ENCODE assay signal across 17 cellular contexts in genomic region chr2:233112261-233113113, GRCh38. TPM values are rescaled to one million over a fixed set of nuclear protein-coding genes. Genes with fewer than 3 reads are reported as not detected.
DNase-seq lines count a peak whose midpoint lies in the region; ATAC-seq and TF ChIP-seq lines count a peak whose summit lies in the region.
"Had no signal": no experiment of that assay in that cellular context is flagged by ENCODE, and none has a peak within 500 bp of the region (broad histone marks: within the 10 kb centered on the region; RNA-seq: fewer than 3 reads in every experiment).

No MANE protein-coding gene starts in this region.

- H3K36me3 ChIP-seq in Peyer's patch, result no peaks in the 10 kb centered on the region
- H3K36me3 ChIP-seq: cardiac muscle cell, heart left ventricle, transverse colon had no signal

- no peak for TF ChIP-seq POLR2A in Peyer's patch (IDR thresholded peaks at IDR 0.05)

- peak; percentile 34 for DNase-seq in activated effector memory CD4-positive, alpha-beta T cell treated with anti-CD3 and anti-CD28 coated beads, Interleukin-2, amount 50 U/mL, for 16 hours
- no peak for DNase-seq in activated effector memory CD4-positive, alpha-beta T cell treated with Interleukin-2 at 50 U/mL for 16 hours
- DNase-seq in NCI-H524 treated with DMSO at 0.1 percent for 48 hours (lab: John Stamatoyannopoulos, UW) (peak; percentile 8), immature natural killer cell (no peak), ACHN (no peak), NCI-H146 treated with DMSO at 0.1 percent for 48 hours (lab: John Stamatoyannopoulos, UW; ENCODE audit: unreplicated experiment) (no peak), Peyer's patch (no peak)
- no peak for DNase-seq in stimulated activated naive B cell treated with anti-CD40 and anti-IgM and Interleukin-4, amounts not matched to agents 10 μg/mL and 1 μg/mL and 100 μg/mL, for 72 hours
- DNase-seq: activated CD4-positive, alpha-beta T cell treated with anti-CD3 and anti-CD28 coated beads, Interleukin-2, amount 10 ng/mL, durations not matched to agents 24 days and 14 days; heart left ventricle; NCI-H1694 treated with DMSO at 0.1 percent for 48 hours; NCI-H526 treated with DMSO at 0.1 percent for 48 hours; SK-N-SH; stimulated activated CD4-positive, alpha-beta T cell treated with anti-CD3 and anti-CD28 coated beads, Interleukin-12 subunit alpha, Interleukin-12 subunit beta, amount 100 ng/mL, for 4 hours; transverse colon had no signal

- peaks cover 0 to 18% (median 13%) of the 10 kb centered on the region in 3 donors for H3K27me3 Mint-ChIP-seq in immature natural killer cell (ENCODE audit: low read depth in 3 of 3)
- no peaks in the 10 kb centered on the region for H3K27me3 Mint-ChIP-seq in stimulated activated naive B cell treated with anti-CD40 and anti-IgM and Interleukin-4, amounts not matched to agents 10 μg/mL and 1 μg/mL and 100 μg/mL, for 72 hours
- H3K27me3 Mint-ChIP-seq: activated CD4-positive, alpha-beta T cell treated with anti-CD3 and anti-CD28 coated beads, Interleukin-2, amount 10 ng/mL, durations not matched to agents 24 days and 14 days had no signal

- no peak overlapping the region for H3K4me3 ChIP-seq in Peyer's patch
- H3K4me3 ChIP-seq: cardiac muscle cell, heart left ventricle, transverse colon had no signal

- H3K27ac Mint-ChIP-seq in immature natural killer cell, result peak overlapping the region; percentile 51 to 89 (median 86)
- peak overlapping the region; percentile 92 for H3K27ac Mint-ChIP-seq in stimulated activated naive B cell treated with anti-CD40 and anti-IgM and Interleukin-4, amounts not matched to agents 10 μg/mL and 1 μg/mL and 100 μg/mL, for 72 hours
- H3K27ac Mint-ChIP-seq: activated CD4-positive, alpha-beta T cell treated with anti-CD3 and anti-CD28 coated beads, Interleukin-2, amount 10 ng/mL, durations not matched to agents 24 days and 14 days; nephron had no signal

- peaks cover 0 to 10% (median 0%) of the 10 kb centered on the region in 4 donors for H3K4me1 ChIP-seq in Peyer's patch
- H3K4me1 ChIP-seq: transverse colon had no signal

- ATAC-seq in stimulated activated naive B cell treated with anti-CD40 and anti-IgM and Interleukin-4, amounts not matched to agents 10 μg/mL and 1 μg/mL and 100 μg/mL, for 72 hours (replicated peaks), result no peak
- ATAC-seq: heart left ventricle had no signal

- in situ Hi-C loops in ACHN (cut with HindIII; ENCODE audit: low pct_ligation_motif_present, low pct_unique_long_range_greater_than_20kb, low sequenced_read_pairs), result no loop called here

- H3K27ac ChIP-seq in Peyer's patch, result no peak overlapping the region
- H3K27ac ChIP-seq: cardiac muscle cell, heart left ventricle, transverse colon had no signal

- H3K4me3 Mint-ChIP-seq in immature natural killer cell, result peak overlapping the region in 3 of 5 donors; percentile 36 to 46 (median 37)
- peak overlapping the region; percentile 39 to 43 for H3K4me3 Mint-ChIP-seq in stimulated activated naive B cell treated with anti-CD40 and anti-IgM and Interleukin-4, amounts not matched to agents 10 μg/mL and 1 μg/mL and 100 μg/mL, for 72 hours
- H3K4me3 Mint-ChIP-seq: activated CD4-positive, alpha-beta T cell treated with anti-CD3 and anti-CD28 coated beads, Interleukin-2, amount 10 ng/mL, durations not matched to agents 24 days and 14 days; nephron had no signal

- H3K9me3 ChIP-seq in Peyer's patch, result no peaks in the 10 kb centered on the region
- H3K9me3 ChIP-seq: heart left ventricle, SK-N-SH, transverse colon had no signal

- H3K9me3 Mint-ChIP-seq in immature natural killer cell, result no peaks in the 10 kb centered on the region
- no peaks in the 10 kb centered on the region for H3K9me3 Mint-ChIP-seq in stimulated activated naive B cell treated with anti-CD40 and anti-IgM and Interleukin-4, amounts not matched to agents 10 μg/mL and 1 μg/mL and 100 μg/mL, for 72 hours
- H3K9me3 Mint-ChIP-seq: activated CD4-positive, alpha-beta T cell treated with anti-CD3 and anti-CD28 coated beads, Interleukin-2, amount 10 ng/mL, durations not matched to agents 24 days and 14 days; nephron had no signal

- peaks cover 0 to 3% (median 0%) of the 10 kb centered on the region in 3 donors for H3K36me3 Mint-ChIP-seq in immature natural killer cell
- peaks cover 44 to 62% of the 10 kb centered on the region in 2 donors for H3K36me3 Mint-ChIP-seq in stimulated activated naive B cell treated with anti-CD40 and anti-IgM and Interleukin-4, amounts not matched to agents 10 μg/mL and 1 μg/mL and 100 μg/mL, for 72 hours

- TF ChIP-seq CTCF in Peyer's patch (IDR thresholded peaks at IDR 0.05), result no peak

- peaks cover 86 to 95% of the 10 kb centered on the region in 2 donors for H3K4me1 Mint-ChIP-seq in immature natural killer cell
- H3K4me1 Mint-ChIP-seq in stimulated activated naive B cell treated with anti-CD40 and anti-IgM and Interleukin-4, amounts not matched to agents 10 μg/mL and 1 μg/mL and 100 μg/mL, for 72 hours, result peaks cover 59 to 74% of the 10 kb centered on the region in 2 donors

- no peaks in the 10 kb centered on the region for H3K27me3 ChIP-seq in Peyer's patch
- H3K27me3 ChIP-seq: cardiac muscle cell, transverse colon had no signal

RNA-seq across cellular contexts. Expression of gene INPP5D, which starts 52.3 kb away (rescaled TPM):
- polyA plus RNA-seq in immature natural killer cell, result 100 to 1,000 TPM in 1 of 3 donors, 10 to 100 TPM in 2; 54.8 to 307 (median 73.5) TPM
- 100 to 1,000 TPM in 1 of 4 donors, 10 to 100 TPM in 3; 11.6 to 333 (median 26.2) TPM for total RNA-seq in Peyer's patch

Comparison
In these comparisons a context has a peak if more than half of its experiments do, and no peak if none do; other contexts are left out.
1. DNase-seq: peak in activated effector memory CD4-positive, alpha-beta T cell treated with anti-CD3 and anti-CD28 coated beads, Interleukin-2, amount 50 U/mL, for 16 hours (single experiment) and NCI-H524 treated with DMSO at 0.1 percent for 48 hours (single experiment); none in activated effector memory CD4-positive, alpha-beta T cell treated with Interleukin-2 at 50 U/mL for 16 hours (single experiment), immature natural killer cell (0 of 3), stimulated activated naive B cell treated with anti-CD40 and anti-IgM and Interleukin-4, amounts not matched to agents 10 μg/mL and 1 μg/mL and 100 μg/mL, for 72 hours (single experiment), ACHN (single experiment), NCI-H146 treated with DMSO at 0.1 percent for 48 hours (single experiment) and Peyer's patch (0 of 3).